In genomic region chr3:123584284-123584987, GRCh38 we compare ENCODE assay signal across 8 cellular contexts. TPM values are rescaled to one million over a fixed set of nuclear protein-coding genes. Genes with fewer than 3 reads are reported as not detected.
DNase-seq lines count a peak whose midpoint lies in the region; ATAC-seq and TF ChIP-seq lines count a peak whose summit lies in the region.

No MANE protein-coding gene starts in this region.

- peak overlapping the region; percentile 74 for H3K4me3 ChIP-seq in AG04450 (ENCODE audit: low read depth, low read length)
- peak overlapping the region; percentile 83 for H3K4me3 ChIP-seq in GM12875 (ENCODE audit: low read depth, low read length)
- H3K4me3 ChIP-seq in mammary epithelial cell (replicated peaks in 1 of 3; ENCODE audit: insufficient read depth in 1 of 3, low read depth in 2 of 3, low read length in 3 of 3) = peak overlapping the region; percentile 64 to 90 (median 68)

- TF ChIP-seq CTCF in AG04450 (IDR thresholded peaks at IDR 0.05; ENCODE audit: low read depth, low read length) (no peak), GM12875 (IDR thresholded peaks at IDR 0.05; ENCODE audit: borderline replicate concordance, insufficient read depth, low read depth, low read length) (0 out of 2 replicates have a peak, but pooled peaks have one; percentile 15), mammary epithelial cell (conservative IDR thresholded peaks at IDR 0.05 in 1 of 2, IDR thresholded peaks at IDR 0.05 in 1 of 2; ENCODE audit: extremely low read depth in 1 of 2, insufficient read depth in 1 of 2, low read depth in 1 of 2, low read length in 2 of 2) (peak in 1 of 2 donors; percentile 22)

- peak overlapping the region; percentile 69 for H3K9ac ChIP-seq in mammary epithelial cell (ENCODE audit: insufficient read depth, low read length)

- no peaks in the 10 kb centered on the region for H3K27me3 ChIP-seq in AG04450 (ENCODE audit: control insufficient read depth, insufficient read depth, low read length)
- H3K27me3 ChIP-seq in mammary epithelial cell (ENCODE audit: insufficient read depth, low read length) = no peaks in the 10 kb centered on the region
- no peaks in the 10 kb centered on the region for H3K27me3 ChIP-seq in layer of hippocampus (ENCODE audit: control insufficient read depth, insufficient read depth, low read length)

- BruUV-seq in mammary epithelial cell (replicated peaks; lab: Mats Ljungman, UMichigan) = no TSS peak

- POLR2A ChIA-PET in AG04450 (lab: Yijun Ruan, JAX) = interaction anchor here (1.3 to 1.5 kb wide), 2 partner anchors 18 to 68 kb away, joined by 3 to 6 read pairs; no protein-coding TSS in a partner anchor

- DNase-seq in AG04450 (ENCODE audit: low read depth, low spot score) (no peak), NCI-H69 (lab: John Stamatoyannopoulos, UW) (peak; percentile 73), mammary epithelial cell (peak; percentile 32), GOT3 (lab: John Stamatoyannopoulos, UW) (no peak)
- DNase-seq in stimulated activated naive CD8-positive, alpha-beta T cell treated with anti-CD3 and anti-CD28 coated beads, Interleukin-15, Interleukin-2, amounts not matched to agents 100 U/mL and 50 U/mL, for 24 hours = peak; percentile 60

- CTCF ChIA-PET in AG04450 (lab: Charles Lee) (interaction anchor here (1.1 to 1.5 kb wide), 2 partner anchors 26 to 58 kb away, joined by 4 to 5 read pairs; no protein-coding TSS in a partner anchor), mammary epithelial cell (lab: Charles Lee; ENCODE audit: low non-redundant PET) (no interaction called here)

- peaks cover 3% of the 10 kb centered on the region; the same call in 1 of the 2 replicates for H3K9me3 ChIP-seq in AG04450 (ENCODE audit: control insufficient read depth, insufficient read depth, low read length)
- H3K9me3 ChIP-seq in mammary epithelial cell (replicated peaks; ENCODE audit: insufficient read depth, low read length) = no peaks in the 10 kb centered on the region

- peaks cover 9% of the 10 kb centered on the region for H3K36me3 ChIP-seq in mammary epithelial cell (ENCODE audit: insufficient read depth, low read length)

- no peak overlapping the region for H3K27ac ChIP-seq in AG04450 (ENCODE audit: low read depth, low read length)
- H3K27ac ChIP-seq in mammary epithelial cell (ENCODE audit: insufficient read depth, low read depth, low read length) = peak overlapping the region; percentile 92
- peak overlapping the region; percentile 98 for H3K27ac ChIP-seq in layer of hippocampus (ENCODE audit: low read depth, low read length)

- intact Hi-C loops in mammary epithelial cell (cut with micrococcal nuclease) = no loop called here

- H2AFZ ChIP-seq in mammary epithelial cell (ENCODE audit: low read depth, low read length) = peak overlapping the region; percentile 75

- H3K4me2 ChIP-seq in mammary epithelial cell (ENCODE audit: insufficient read depth, low read depth, low read length) = peak overlapping the region; percentile 92

- dilution Hi-C loops in mammary epithelial cell (cut with HindIII; ENCODE audit: low sequenced_read_pairs) = no loop called here

- peaks cover 27% of the 10 kb centered on the region for H3K4me1 ChIP-seq in mammary epithelial cell (ENCODE audit: insufficient read depth, low read length)

- ATAC-seq in HG02763 (IDR thresholded peaks at IDR 0.05; ENCODE audit: unreplicated experiment) = peak; percentile 32
- peak; percentile 21 for ATAC-seq in stimulated activated naive CD8-positive, alpha-beta T cell treated with anti-CD3 and anti-CD28 coated beads, Interleukin-15, Interleukin-2, amounts not matched to agents 100 U/mL and 50 U/mL, for 24 hours

- H3K79me2 ChIP-seq in mammary epithelial cell (ENCODE audit: insufficient read depth, low read length) = peaks cover 82% of the 10 kb centered on the region

- H4K20me1 ChIP-seq in mammary epithelial cell (ENCODE audit: insufficient read depth, low read length) = no peaks in the 10 kb centered on the region

- in situ Hi-C loops in mammary epithelial cell (cut with MboI; ENCODE audit: low sequenced_read_pairs in 2 of 2) = no loop called here

- WGBS in mammary epithelial cell (ENCODE audit: low coverage, missing lambda C conversion rate) = 3% methylated on average over 12 of the region's 65 CpGs

RNA-seq across cellular contexts. Expression of gene HACD2, which starts 0.4 kb away (rescaled TPM):
- polyA plus RNA-seq in AG04450 (2011; rRNA removed) = 30.3 and 43.5 TPM in 2 replicates
- 15.4 and 40.1 TPM in 2 replicates for polyA minus RNA-seq in AG04450 (2011; rRNA and poly(A)+ RNA removed)
- total RNA-seq in mammary epithelial cell = 100 to 1,000 TPM in 1 of 2 donors, 10 to 100 TPM in 1; 98.5 to 199 TPM
- polyA plus RNA-seq in mammary epithelial cell = 74.9 TPM
- polyA minus RNA-seq in mammary epithelial cell = 48.9 TPM

Comparison
In these comparisons a context has a peak if more than half of its experiments do, and no peak if none do; other contexts are left out.
1. DNase-seq: peak in NCI-H69 (single experiment), mammary epithelial cell (single experiment) and stimulated activated naive CD8-positive, alpha-beta T cell treated with anti-CD3 and anti-CD28 coated beads, Interleukin-15, Interleukin-2, amounts not matched to agents 100 U/mL and 50 U/mL, for 24 hours (single experiment); none in AG04450 (single experiment) and GOT3 (single experiment).
2. Peak in every context shown above with its lines, with median percentiles within 50 percentile points of each other: H3K4me3 ChIP-seq.